ENCODE assay signal across 8 cellular contexts in genomic region chr6:42978487-42978792, GRCh38. TPM values are rescaled to one million over a fixed set of nuclear protein-coding genes. Genes with fewer than 3 reads are reported as not detected.
DNase-seq lines count a peak whose midpoint lies in the region; ATAC-seq and TF ChIP-seq lines count a peak whose summit lies in the region.

No MANE protein-coding gene starts in this region.

- no peaks in the 10 kb centered on the region for H3K9me3 ChIP-seq in right atrium auricular region
- no peaks in the 10 kb centered on the region for H3K9me3 ChIP-seq in gastrocnemius medialis

- DNase-seq in activated CD8-positive, alpha-beta memory T cell treated with anti-CD3 and anti-CD28 coated beads for 24 hours: peak; percentile 68
- DNase-seq in activated CD8-positive, alpha-beta memory T cell treated with anti-CD3 and anti-CD28 coated beads, Interleukin-2, amount 50 U/mL, for 4 hours: no peak
- DNase-seq in HL-60 (ENCODE audit: low read depth in 1 of 2, low spot score in 1 of 2) (no peak), right atrium auricular region (ENCODE audit: low spot score) (no peak), gastrocnemius medialis (peak; percentile 49 to 62), NOMO-1 treated with dmso at 0.1 percent for 144 hours (lab: John Stamatoyannopoulos, UW; ENCODE audit: unreplicated experiment) (no peak), GM19240 (ENCODE audit: insufficient read length, low spot score) (no peak)
- peak; percentile 15 for DNase-seq in activated naive CD4-positive, alpha-beta T cell treated with anti-CD3 and anti-CD28 coated beads, Interleukin-2, amount 50 U/mL, for 16 hours

- peaks cover 0 to 20% of the 10 kb centered on the region in 2 donors for H3K4me1 ChIP-seq in right atrium auricular region
- H3K4me1 ChIP-seq in gastrocnemius medialis: peaks cover 21 to 23% of the 10 kb centered on the region in 2 donors

- H3K4me3 ChIP-seq in HL-60 (replicated peaks; ENCODE audit: insufficient read depth, low read length): peak overlapping the region; percentile 87
- peak overlapping the region; percentile 71 to 95 for H3K4me3 ChIP-seq in right atrium auricular region
- peak overlapping the region; percentile 72 to 97 (median 81) for H3K4me3 ChIP-seq in gastrocnemius medialis

- ATAC-seq in gastrocnemius medialis: peak; percentile 65 to 74

- TF ChIP-seq CTCF in HL-60 (IDR thresholded peaks at IDR 0.05; ENCODE audit: insufficient read depth, low read length) (no peak), right atrium auricular region (IDR thresholded peaks at IDR 0.05) (no peak), gastrocnemius medialis (IDR thresholded peaks at IDR 0.05 in 4 of 5, conservative IDR thresholded peaks at IDR 0.05 in 1 of 5) (no peak)

- H3K27me3 ChIP-seq in HL-60 (ENCODE audit: insufficient read depth, poor library complexity, severe bottlenecking) (no peaks in the 10 kb centered on the region), right atrium auricular region (no peaks in the 10 kb centered on the region), gastrocnemius medialis (no peaks in the 10 kb centered on the region)

- intact Hi-C loops in gastrocnemius medialis (cut with DNase I; ENCODE audit: low total_unique reads): loop anchor here (2.0 to 5.0 kb wide), 2 partner anchors 80 to 81 kb away; partner anchors contain the start of genes KLC4 and MRPL2

- H3K27ac ChIP-seq in HL-60 (replicated peaks) (peak overlapping the region; percentile 74), right atrium auricular region (peak overlapping the region; percentile 84), gastrocnemius medialis (peak overlapping the region; percentile 85 to 97 (median 92))

- H3K36me3 ChIP-seq in right atrium auricular region (no peaks in the 10 kb centered on the region), gastrocnemius medialis (no peaks in the 10 kb centered on the region)

- no peak for TF ChIP-seq POLR2A in gastrocnemius medialis (IDR thresholded peaks at IDR 0.05)

- in situ Hi-C loops in gastrocnemius medialis (cut with MboI; ENCODE audit: low sequenced_read_pairs in 4 of 4): no loop called here

RNA-seq across cellular contexts. Expression of gene PEX6, which starts 0.5 kb away (rescaled TPM):
- total RNA-seq in right atrium auricular region (10 to 100 TPM; 11.7 to 16.7 TPM), gastrocnemius medialis (10 to 100 TPM in 2 of 4 donors, 1 to 10 TPM in 2; 7.4 to 45.1 (median 12.6) TPM)

RNA-seq across cellular contexts. Expression of gene PPP2R5D, which starts 5.9 kb away (rescaled TPM):
- total RNA-seq in right atrium auricular region: 10 to 100 TPM; 32.8 to 41.1 TPM
- 10 to 100 TPM; 44.3 to 68.2 (median 52.6) TPM for total RNA-seq in gastrocnemius medialis

RNA-seq across cellular contexts. Expression of gene GNMT, which starts 17.9 kb away (rescaled TPM):
- total RNA-seq in right atrium auricular region: 1 to 10 TPM; 3.3 to 4.1 TPM
- total RNA-seq in gastrocnemius medialis: 1 to 10 TPM in 1 of 4 donors, under 1 TPM in 2, not detected in 1; 0.42 to 1.1 (median 0.61) TPM

RNA-seq across cellular contexts. Expression of gene MEA1, which starts 35.3 kb away (rescaled TPM):
- total RNA-seq in right atrium auricular region: 10 to 100 TPM; 29.6 to 50.3 TPM
- total RNA-seq in gastrocnemius medialis: 10 to 100 TPM; 25.0 to 33.5 (median 25.9) TPM

RNA-seq across cellular contexts. Expression of gene KLHDC3, which starts 35.6 kb away (rescaled TPM):
- 100 to 1,000 TPM; 122 to 153 TPM for total RNA-seq in right atrium auricular region
- total RNA-seq in gastrocnemius medialis: 100 to 1,000 TPM in 2 of 4 donors, 10 to 100 TPM in 2; 66.5 to 164 (median 119) TPM

Comparison
In these comparisons a context has a peak if more than half of its experiments do, and no peak if none do; other contexts are left out.
1. DNase-seq: peak in activated CD8-positive, alpha-beta memory T cell treated with anti-CD3 and anti-CD28 coated beads for 24 hours (single experiment), activated naive CD4-positive, alpha-beta T cell treated with anti-CD3 and anti-CD28 coated beads, Interleukin-2, amount 50 U/mL, for 16 hours (single experiment) and gastrocnemius medialis (2 of 2); none in activated CD8-positive, alpha-beta memory T cell treated with anti-CD3 and anti-CD28 coated beads, Interleukin-2, amount 50 U/mL, for 4 hours (single experiment), HL-60 (0 of 2), right atrium auricular region (single experiment), NOMO-1 treated with dmso at 0.1 percent for 144 hours (single experiment) and GM19240 (single experiment).
2. Peak in every context shown above with its lines, with median percentiles within 50 percentile points of each other: H3K27ac ChIP-seq and H3K4me3 ChIP-seq.